ENCODE assay signal across 1 cellular context in genomic region chr19:34662919-34663318, GRCh38.
TF ChIP-seq lines count a peak whose summit lies in the region.

No MANE protein-coding gene starts in this region.

TF ChIP-seq in HCT116, 20 proteins besides CTCF, POLR2A, EP300 and RAD21:
- no peak for TF ChIP-seq ATF3 (IDR thresholded peaks at IDR 0.05)
- TF ChIP-seq TCF7L2 (IDR thresholded peaks at IDR 0.05; ENCODE audit: borderline replicate concordance, extremely low read depth, insufficient read depth, insufficient read length) = no peak
- TF ChIP-seq MAX (IDR thresholded peaks at IDR 0.05) = peak; percentile 67
- no peak for TF ChIP-seq ELF1 (IDR thresholded peaks at IDR 0.05; ENCODE audit: borderline replicate concordance, low read depth)
- TF ChIP-seq SRF (IDR thresholded peaks at IDR 0.05; ENCODE audit: low read depth) = no peak
- TF ChIP-seq FOSL1 (IDR thresholded peaks at IDR 0.05; ENCODE audit: low read depth) = no peak
- peak; percentile 19 for TF ChIP-seq YY1 (IDR thresholded peaks at IDR 0.05; ENCODE audit: extremely low read depth, insufficient replicate concordance, low read depth, low read length)
- TF ChIP-seq SIN3A (IDR thresholded peaks at IDR 0.05; ENCODE audit: low read depth) = no peak
- TF ChIP-seq EGR1 (IDR thresholded peaks at IDR 0.05; ENCODE audit: low read depth) = no peak
- no peak for TF ChIP-seq ZFX (IDR thresholded peaks at IDR 0.05)
- TF ChIP-seq CBX3 (IDR thresholded peaks at IDR 0.05; ENCODE audit: low read depth) = peak; percentile 44; the same call in 1 of the 2 replicates
- no peak for TF ChIP-seq ZBTB33 (IDR thresholded peaks at IDR 0.05; ENCODE audit: extremely low read depth, insufficient replicate concordance, low read length)
- no peak for TF ChIP-seq ZNF274 (IDR thresholded peaks at IDR 0.05; ENCODE audit: low read depth, low read length)
- no peak for TF ChIP-seq REST (IDR thresholded peaks at IDR 0.05; ENCODE audit: low read depth)
- no peak for TF ChIP-seq EZH2phosphoT487 (IDR thresholded peaks at IDR 0.05; ENCODE audit: borderline replicate concordance)
- no peak for TF ChIP-seq SP1 (IDR thresholded peaks at IDR 0.05; ENCODE audit: low read depth)
